In genomic region chr3:30681276-30682211, GRCh38 we compare ENCODE assay signal across 8 cellular contexts.
A peak's percentile ranks its signal among the peaks of the same experiment; 100 is the strongest.
DNase-seq lines count a peak whose midpoint lies in the region; FAIRE-seq and TF ChIP-seq lines count a peak whose summit lies in the region.

No MANE protein-coding gene starts in this region.

- H3K4me1 ChIP-seq in tibial nerve: peaks cover 0 to 100% (median 72%) of the 10 kb centered on the region in 4 donors

- peaks cover 0 to 41% (median 3%) of the 10 kb centered on the region in 3 donors for H3K36me3 ChIP-seq in tibial nerve

- no peaks in the 10 kb centered on the region for H3K27me3 ChIP-seq in tibial nerve

- H3K36me3 Mint-ChIP-seq in activated CD4-positive, alpha-beta T cell treated with anti-CD3 and anti-CD28 coated beads, Interleukin-2, amount 10 ng/mL, durations not matched to agents 7 days and 5 days (ENCODE audit: low read depth): peaks cover 83% of the 10 kb centered on the region

- 22 to 24% methylated on average over 16 of the region's 16 CpGs for WGBS in tibial nerve, 2 donors

- peak overlapping the region; percentile 20 for H3K4me3 Mint-ChIP-seq in activated CD4-positive, alpha-beta T cell treated with anti-CD3 and anti-CD28 coated beads, Interleukin-2, amount 10 ng/mL, durations not matched to agents 7 days and 5 days

- H3K4me1 Mint-ChIP-seq in activated CD4-positive, alpha-beta T cell treated with anti-CD3 and anti-CD28 coated beads, Interleukin-2, amount 10 ng/mL, durations not matched to agents 7 days and 5 days: peaks cover 89% of the 10 kb centered on the region

- no peaks in the 10 kb centered on the region for H3K9me3 ChIP-seq in tibial nerve

- H3K27ac Mint-ChIP-seq in activated CD4-positive, alpha-beta T cell treated with anti-CD3 and anti-CD28 coated beads, Interleukin-2, amount 10 ng/mL, durations not matched to agents 7 days and 5 days: peak overlapping the region; percentile 83

- DNase-seq in activated CD4-positive, alpha-beta T cell treated with anti-CD3 and anti-CD28 coated beads, Interleukin-2, amount 10 ng/mL, durations not matched to agents 7 days and 5 days: no peak
- DNase-seq in activated CD4-positive, alpha-beta T cell treated with anti-CD3 and anti-CD28 coated beads for 48 hours: no peak
- DNase-seq in caudate nucleus (lab: John Stamatoyannopoulos, UW): peak in 31 of 61 donors; percentile 7 to 49 (median 24)
- DNase-seq in lung microvascular endothelial cell (ENCODE audit: low read depth in 2 of 2): peak; percentile 93 to 95
- peak; percentile 50 to 51 for DNase-seq in tibial nerve (ENCODE audit: low spot score in 2 of 2)
- no peak for DNase-seq in iPS-NIHi7 (ENCODE audit: extremely low spot score)
- no peak for DNase-seq in D721Med (ENCODE audit: insufficient read length, low spot score)
- DNase-seq in HUDEP-2 (lab: John Stamatoyannopoulos, UW; ENCODE audit: unreplicated experiment in 76 of 76): no peak

- H3K27ac ChIP-seq in caudate nucleus (ENCODE audit: low read depth, low read length) (peak overlapping the region; percentile 92), tibial nerve (peak overlapping the region; percentile 40 to 93 (median 82))

- H3K27me3 Mint-ChIP-seq in activated CD4-positive, alpha-beta T cell treated with anti-CD3 and anti-CD28 coated beads, Interleukin-2, amount 10 ng/mL, durations not matched to agents 7 days and 5 days: no peaks in the 10 kb centered on the region

- CTCF ChIA-PET in activated CD4-positive, alpha-beta T cell treated with anti-CD3 and anti-CD28 coated beads, Interleukin-2, amount 10 ng/mL, durations not matched to agents 7 days and 5 days (lab: Charles Lee): interaction anchor here (0.7 to 1.7 kb wide), 5 partner anchors 12 to 1789 kb away, joined by 3 to 8 read pairs (median 3); no protein-coding TSS in a partner anchor

- no peak for FAIRE-seq in D721Med (lab: Jason Lieb, UNC)

- TF ChIP-seq CTCF in tibial nerve (IDR thresholded peaks at IDR 0.05) (no peak), D721Med (IDR thresholded peaks at IDR 0.05; ENCODE audit: insufficient read depth, missing control alignments) (no peak)

- no peak for TF ChIP-seq POLR2A in tibial nerve (IDR thresholded peaks at IDR 0.05)

- peak overlapping the region in 1 of 4 donors; percentile 24 for H3K4me3 ChIP-seq in tibial nerve

- POLR2A ChIA-PET in activated CD4-positive, alpha-beta T cell treated with anti-CD3 and anti-CD28 coated beads, Interleukin-2, amount 10 ng/mL, durations not matched to agents 7 days and 5 days (lab: Charles Lee): no interaction called here

- peaks cover 7% of the 10 kb centered on the region for H3K9me3 Mint-ChIP-seq in activated CD4-positive, alpha-beta T cell treated with anti-CD3 and anti-CD28 coated beads, Interleukin-2, amount 10 ng/mL, durations not matched to agents 7 days and 5 days

- peak; percentile 27 to 78 for TF ChIP-seq EP300 in tibial nerve (IDR thresholded peaks at IDR 0.05)

Comparison
In these comparisons a context has a peak if more than half of its experiments do, and no peak if none do; other contexts are left out.
1. DNase-seq: peak in caudate nucleus (31 of 61), lung microvascular endothelial cell (2 of 2) and tibial nerve (2 of 2); none in activated CD4-positive, alpha-beta T cell treated with anti-CD3 and anti-CD28 coated beads, Interleukin-2, amount 10 ng/mL, durations not matched to agents 7 days and 5 days (single experiment), activated CD4-positive, alpha-beta T cell treated with anti-CD3 and anti-CD28 coated beads for 48 hours (single experiment), iPS-NIHi7 (single experiment), D721Med (single experiment) and HUDEP-2 (0 of 76).